ENCODE assay signal across 34 cellular contexts in the genomic region with DNA sequence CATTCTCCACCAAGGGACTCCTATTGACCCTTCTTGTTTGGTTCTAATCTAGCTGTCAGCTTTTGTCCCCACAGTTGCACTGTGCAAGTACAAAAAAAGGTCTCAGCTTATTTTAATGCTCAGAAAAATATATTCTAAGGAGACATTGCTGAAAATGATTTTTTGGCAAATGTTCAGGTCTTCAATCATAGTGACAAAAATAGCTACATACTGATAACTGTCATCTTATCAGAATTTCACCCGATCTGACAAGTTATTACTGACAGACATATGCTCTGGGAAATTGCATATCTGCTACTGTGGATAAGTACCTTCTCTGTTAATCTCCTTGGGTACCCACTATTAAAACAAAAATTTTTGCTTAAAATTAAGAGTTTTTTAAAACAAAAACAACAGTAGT.
"Had no signal": no experiment of that assay in that cellular context is flagged by ENCODE, and none has a peak within 500 bp of the region (broad histone marks: within the 10 kb centered on the region; RNA-seq: fewer than 3 reads in every experiment).

No MANE protein-coding gene starts in this region.

- H3K27me3 ChIP-seq: MG63 had no signal

- DNase-seq: Karpas-422, Kasumi-1, MG63, MM.1S, MV-4-11, NCI-H1048, NCI-H1092, NCI-H1092 treated with DMSO at 0.1 percent for 48 hours, NCI-H1105, NCI-H1105 treated with DMSO at 0.1 percent for 48 hours, NCI-H1417, NCI-H1417 treated with DMSO at 0.1 percent for 48 hours, NCI-H1436, NCI-H1436 treated with DMSO at 0.1 percent for 48 hours, NCI-H146, NCI-H1694, NCI-H1694 treated with DMSO at 0.1 percent for 48 hours, NCI-H187, NCI-H187 treated with DMSO at 0.1 percent for 48 hours, NCI-H1930, NCI-H2029, NCI-H2029 treated with DMSO at 0.1 percent for 48 hours, NCI-H2081, NCI-H2081 treated with DMSO at 0.1 percent for 48 hours, NCI-H2107, NCI-H2171, NCI-H2171 treated with DMSO at 0.1 percent for 48 hours, NCI-H2227 treated with DMSO at 0.1 percent for 48 hours, NCI-H226, NCI-H345, NCI-H446, NCI-H446 treated with DMSO at 0.1 percent for 48 hours, NCI-H510A, NCI-H510A treated with DMSO at 0.1 percent for 48 hours had no signal

- H3K4me3 ChIP-seq: MG63 had no signal

- H3K36me3 ChIP-seq: MG63 had no signal

- H3K9me3 ChIP-seq: MG63 had no signal
